1 cellular context compared by ENCODE assay signal in genomic region chr7:37093257-37093656, GRCh38.
A peak's percentile ranks its signal among the peaks of the same experiment; 100 is the strongest.
TF ChIP-seq lines count a peak whose summit lies in the region.

No MANE protein-coding gene starts in this region.

TF ChIP-seq in HepG2, 621 proteins besides CTCF, POLR2A, EP300 and RAD21 (continued from another document):
- TF ChIP-seq HNF1A (IDR thresholded peaks at IDR 0.05; ENCODE audit: low read depth) (peak; percentile 72), HNF1A (CRISPR knock-in tag; IDR thresholded peaks at IDR 0.05; ENCODE audit: borderline replicate concordance) (peak; percentile 64; the same call in 1 of the 2 replicates)
